Comparison of ENCODE assay signal across 10 cellular contexts in genomic region chr9:37412431-37413151, GRCh38. TPM values are rescaled to one million over a fixed set of nuclear protein-coding genes. Genes with fewer than 3 reads are reported as not detected.
DNase-seq lines count a peak whose midpoint lies in the region; ATAC-seq, FAIRE-seq and TF ChIP-seq lines count a peak whose summit lies in the region.
"Had no signal": no experiment of that assay in that cellular context is flagged by ENCODE, and none has a peak within 500 bp of the region (broad histone marks: within the 10 kb centered on the region; RNA-seq: fewer than 3 reads in every experiment).

No MANE protein-coding gene starts in this region.

- H3K79me2 ChIP-seq in OCI-LY7 (ENCODE audit: insufficient read depth, low read depth, low read length), result peaks cover 2% of the 10 kb centered on the region; the same call in 1 of the 2 replicates

- no peak for TF ChIP-seq POLR2A in GM12892 (IDR thresholded peaks at IDR 0.05; ENCODE audit: low read depth, low read length)

- intact Hi-C loops in OCI-LY7 (cut with micrococcal nuclease; ENCODE audit: unreplicated experiment) (loop anchor here (5.0 kb wide), 1 partner anchor 180 kb away; the partner anchor contains the start of gene TOMM5), left colon (cut with DNase I, micrococcal nuclease) (no loop called here)

- H3K4me2 ChIP-seq in OCI-LY7 (ENCODE audit: low read length), result peak overlapping the region; percentile 82

- no peaks in the 10 kb centered on the region for H4K20me1 ChIP-seq in OCI-LY7 (ENCODE audit: insufficient read depth, low read length)

- TF ChIP-seq CTCF in OCI-LY7 (conservative IDR thresholded peaks at IDR 0.05; ENCODE audit: low read length) (no peak), retinal pigment epithelial cell (conservative IDR thresholded peaks at IDR 0.05; ENCODE audit: low read depth, low read length) (no peak)

- peak overlapping the region; percentile 97 for H3K27ac ChIP-seq in OCI-LY7 (ENCODE audit: low read depth, low read length, poor library complexity, severe bottlenecking)

- no peaks in the 10 kb centered on the region for H3K9me2 ChIP-seq in OCI-LY7 (ENCODE audit: insufficient read depth, low read length)

- H3K4me1 ChIP-seq in OCI-LY7 (ENCODE audit: insufficient read depth, low read length, poor library complexity, severe bottlenecking), result peaks cover 98% of the 10 kb centered on the region

- no peaks in the 10 kb centered on the region for H3K9me3 ChIP-seq in OCI-LY7 (ENCODE audit: low read length)

- POLR2A ChIA-PET in OCI-LY7 (lab: Charles Lee), result interaction anchor here (0.6 to 14.0 kb wide), 21 partner anchors 9 to 391 kb away, joined by 3 to 298 read pairs (median 6); partner anchors contain the start of genes GRHPR, POLR1E and ZBTB5

- FAIRE-seq in G401.6 (lab: Jason Lieb, UNC) (peak; percentile 93), GM12892 (lab: Jason Lieb, UNC) (no peak)
- FAIRE-seq: colon had no signal

- DNase-seq in OCI-LY7 (ENCODE audit: low spot score) (peak; percentile 69), fibroblast of gingiva (ENCODE audit: low read depth) (peak; percentile 84), retinal pigment epithelial cell (ENCODE audit: low read depth) (peak; percentile 73), GM12892 (ENCODE audit: insufficient read length) (no peak), left colon (no peak)
- DNase-seq: activated T-cell treated with anti-CD3 and anti-CD28 coated beads for 4 hours, T-helper 9 cell had no signal

- no TSS peak for BruUV-seq in OCI-LY7 (replicated peaks; lab: Mats Ljungman, UMichigan)

- H3K36me3 ChIP-seq in OCI-LY7 (ENCODE audit: insufficient read depth, low read length), result no peaks in the 10 kb centered on the region

- CTCF ChIA-PET in OCI-LY7 (lab: Charles Lee; ENCODE audit: unreplicated experiment), result interaction anchor here (1.3 to 3.5 kb wide), 3 partner anchors 40 to 383 kb away, joined by 3 to 21 read pairs (median 4); no protein-coding TSS in a partner anchor

- ATAC-seq in GM21528 (IDR thresholded peaks at IDR 0.05; ENCODE audit: low FRiP score, unreplicated experiment) (no peak), left colon (no peak)

- H3K4me3 ChIP-seq in OCI-LY7 (ENCODE audit: low read depth, low read length, poor library complexity, severe bottlenecking) (peak overlapping the region; percentile 53), retinal pigment epithelial cell (ENCODE audit: low read length) (peak overlapping the region; percentile 15)

- H2AFZ ChIP-seq in OCI-LY7 (ENCODE audit: low read length), result peak overlapping the region; percentile 23; the same call in 1 of the 2 replicates

RNA-seq across cellular contexts. Expression of gene GRHPR, which starts 9.9 kb away (rescaled TPM):
- 135 and 148 TPM in 2 replicates for total RNA-seq in OCI-LY7 (2014; rRNA removed; shearing (Covaris generic))
- total RNA-seq in OCI-LY7 (2022) (105 and 106 TPM in 2 replicates), left colon (10 to 100 TPM; 70.4 to 78.4 TPM)
- 134 TPM for polyA plus RNA-seq in GM12892 (2012; ENCODE audit: missing spikeins)

RNA-seq across cellular contexts. Expression of gene ZBTB5, which starts 52.7 kb away (rescaled TPM):
- total RNA-seq in OCI-LY7 (2014; rRNA removed; shearing (Covaris generic)), result 27.9 and 31.9 TPM in 2 replicates
- total RNA-seq in OCI-LY7 (2022) (20.2 and 23.9 TPM in 2 replicates), left colon (1 to 10 TPM; 8.7 to 10.0 TPM)
- 9.7 TPM for polyA plus RNA-seq in GM12892 (2012; ENCODE audit: missing spikeins)

Comparison
In these comparisons a context has a peak if more than half of its experiments do, and no peak if none do; other contexts are left out.
1. DNase-seq: peak in OCI-LY7 (single experiment), fibroblast of gingiva (single experiment) and retinal pigment epithelial cell (single experiment); none in GM12892 (single experiment) and left colon (0 of 2).